Comparison of ENCODE assay signal across 11 cellular contexts in genomic region chrX:350148-350533, GRCh38.
"Had no signal": no experiment of that assay in that cellular context is flagged by ENCODE, and none has a peak within 500 bp of the region (broad histone marks: within the 10 kb centered on the region; RNA-seq: fewer than 3 reads in every experiment).

No MANE protein-coding gene starts in this region.

- H3K4me3 ChIP-seq: gastroesophageal sphincter, sigmoid colon, stomach, testis had no signal

- DNase-seq: activated naive CD4-positive, alpha-beta T cell treated with anti-CD3 and anti-CD28 coated beads, Interleukin-2, amount 10 ng/mL, durations not matched to agents 7 days and 5 days; activated T-cell treated with anti-CD3 and anti-CD28 coated beads, Interleukin-2, amount 50 U/mL, for 1 hour; natural killer cell; stimulated activated CD4-positive, alpha-beta T cell treated with anti-CD3 and anti-CD28 coated beads, Interleukin-1b, Interleukin-23, amount 100 ng/mL, for 48 hours; stomach; T1000; testis had no signal

- H3K4me1 ChIP-seq: gastroesophageal sphincter, sigmoid colon, stomach had no signal

- H3K4me3 Mint-ChIP-seq: activated naive CD4-positive, alpha-beta T cell treated with anti-CD3 and anti-CD28 coated beads, Interleukin-2, amount 10 ng/mL, durations not matched to agents 7 days and 5 days; memory B cell; natural killer cell had no signal

- H3K27ac Mint-ChIP-seq: activated naive CD4-positive, alpha-beta T cell treated with anti-CD3 and anti-CD28 coated beads, Interleukin-2, amount 10 ng/mL, durations not matched to agents 7 days and 5 days; memory B cell; natural killer cell had no signal

- H3K27ac ChIP-seq: gastroesophageal sphincter, sigmoid colon, stomach, testis had no signal

- H3K9me3 Mint-ChIP-seq: activated naive CD4-positive, alpha-beta T cell treated with anti-CD3 and anti-CD28 coated beads, Interleukin-2, amount 10 ng/mL, durations not matched to agents 7 days and 5 days; memory B cell; natural killer cell had no signal

- H3K9me3 ChIP-seq: gastroesophageal sphincter, sigmoid colon, stomach, testis had no signal

- H3K36me3 Mint-ChIP-seq: natural killer cell had no signal

- H3K27me3 ChIP-seq: gastroesophageal sphincter, sigmoid colon, stomach, testis had no signal

- ATAC-seq: gastroesophageal sphincter, left lobe of liver, natural killer cell had no signal

- H3K27me3 Mint-ChIP-seq: activated naive CD4-positive, alpha-beta T cell treated with anti-CD3 and anti-CD28 coated beads, Interleukin-2, amount 10 ng/mL, durations not matched to agents 7 days and 5 days; memory B cell had no signal
